In genomic region chr4:821181-821591, GRCh38 we compare ENCODE assay signal across 13 cellular contexts. TPM values are rescaled to one million over a fixed set of nuclear protein-coding genes. Genes with fewer than 3 reads are reported as not detected.
"Had no signal": no experiment of that assay in that cellular context is flagged by ENCODE, and none has a peak within 500 bp of the region (broad histone marks: within the 10 kb centered on the region; RNA-seq: fewer than 3 reads in every experiment).

No MANE protein-coding gene starts in this region.

- H3K4me2 ChIP-seq: smooth muscle cell had no signal

- H3K4me1 Mint-ChIP-seq: mesothelial cell of epicardium, nephron had no signal

- H3K4me1 ChIP-seq: lower lobe of right lung had no signal

- H3K4me3 Mint-ChIP-seq: dendritic cell treated with granulocyte-macrophage colony-stimulating factor and Interleukin-4, amounts not matched to agents 40 ng/mL and 50 ng/mL, for 4 days; memory B cell; mesothelial cell of epicardium; nephron had no signal

- H3K9me3 ChIP-seq: lower lobe of right lung had no signal

- H3K36me3 Mint-ChIP-seq: mesothelial cell of epicardium had no signal

- ATAC-seq: heart left ventricle, left lobe of liver, lower lobe of right lung had no signal

- H3K36me3 ChIP-seq: heart left ventricle, lower lobe of right lung had no signal

- H3K4me3 ChIP-seq: heart left ventricle, lower lobe of right lung, smooth muscle cell had no signal

- H3K9me3 Mint-ChIP-seq: dendritic cell treated with granulocyte-macrophage colony-stimulating factor and Interleukin-4, amounts not matched to agents 40 ng/mL and 50 ng/mL, for 4 days; mesothelial cell of epicardium; nephron had no signal

- H3K27ac ChIP-seq: heart left ventricle, lower lobe of right lung had no signal

- DNase-seq: heart left ventricle; hippocampal formation; lower lobe of right lung; stimulated activated CD4-positive, alpha-beta T cell treated with anti-CD3 and anti-CD28 coated beads, Interleukin-2, amount 100 ng/mL, for 48 hours; stimulated activated naive CD4-positive, alpha-beta T cell treated with Interleukin-2 at 50 U/mL for 16 hours; trophoblast cell had no signal

- H3K27ac Mint-ChIP-seq: dendritic cell treated with granulocyte-macrophage colony-stimulating factor and Interleukin-4, amounts not matched to agents 40 ng/mL and 50 ng/mL, for 4 days; memory B cell; mesothelial cell of epicardium; nephron had no signal

RNA-seq across cellular contexts. Expression of gene CPLX1, which starts 4.7 kb away (rescaled TPM):
- total RNA-seq: glomerular endothelial cell, smooth muscle cell had no signal
